Comparison of ENCODE assay signal across 9 cellular contexts in genomic region chr20:20549267-20549612, GRCh38.
DNase-seq lines count a peak whose midpoint lies in the region; ATAC-seq, FAIRE-seq and TF ChIP-seq lines count a peak whose summit lies in the region.
"Had no signal": no experiment of that assay in that cellular context is flagged by ENCODE, and none has a peak within 500 bp of the region (broad histone marks: within the 10 kb centered on the region; RNA-seq: fewer than 3 reads in every experiment).

No MANE protein-coding gene starts in this region.

- no peaks in the 10 kb centered on the region for H3K79me2 ChIP-seq in keratinocyte (ENCODE audit: control insufficient read depth, insufficient read depth, low read length)

- no peak overlapping the region for H3K27ac Mint-ChIP-seq in activated naive CD4-positive, alpha-beta T cell treated with anti-CD3 and anti-CD28 coated beads, Interleukin-2, amount 10 ng/mL, durations not matched to agents 7 days and 5 days
- H3K27ac Mint-ChIP-seq: activated CD4-positive, alpha-beta memory T cell treated with anti-CD3 and anti-CD28 coated beads, Interleukin-2, amount 10 ng/mL, durations not matched to agents 7 days and 5 days had no signal

- no peaks in the 10 kb centered on the region for H4K20me1 ChIP-seq in keratinocyte (ENCODE audit: control insufficient read depth, extremely low read depth, insufficient read depth, low read length)

- H3K9ac ChIP-seq in keratinocyte (ENCODE audit: control insufficient read depth, extremely low read depth, insufficient read depth, low read length) = peak overlapping the region; percentile 77

- H3K27me3 Mint-ChIP-seq in activated naive CD4-positive, alpha-beta T cell treated with anti-CD3 and anti-CD28 coated beads, Interleukin-2, amount 10 ng/mL, durations not matched to agents 7 days and 5 days = no peaks in the 10 kb centered on the region
- H3K27me3 Mint-ChIP-seq: activated CD4-positive, alpha-beta memory T cell treated with anti-CD3 and anti-CD28 coated beads, Interleukin-2, amount 10 ng/mL, durations not matched to agents 7 days and 5 days had no signal

- DNase-seq in DMS153 treated with DMSO at 0.1 percent for 48 hours (lab: John Stamatoyannopoulos, UW; ENCODE audit: unreplicated experiment) = peak; percentile 55
- DNase-seq in HT1080 (ENCODE audit: low read depth) = peak; percentile 5
- peak; percentile 59 for DNase-seq in RWPE1 (ENCODE audit: low spot score)
- DNase-seq in keratinocyte (ENCODE audit: low read depth, low spot score) = peak; percentile 96
- DNase-seq in activated naive CD4-positive, alpha-beta T cell treated with anti-CD3 and anti-CD28 coated beads, Interleukin-2, amount 10 ng/mL, durations not matched to agents 7 days and 5 days = no peak
- no peak for DNase-seq in SIG-M5 (lab: John Stamatoyannopoulos, UW)
- DNase-seq: activated CD4-positive, alpha-beta memory T cell treated with anti-CD3 and anti-CD28 coated beads, Interleukin-2, amount 10 ng/mL, durations not matched to agents 7 days and 5 days had no signal

- H2AFZ ChIP-seq in keratinocyte (ENCODE audit: control insufficient read depth, low read length) = no peak overlapping the region

- peaks cover 14% of the 10 kb centered on the region for H3K36me3 Mint-ChIP-seq in activated naive CD4-positive, alpha-beta T cell treated with anti-CD3 and anti-CD28 coated beads, Interleukin-2, amount 10 ng/mL, durations not matched to agents 7 days and 5 days

- H3K4me1 Mint-ChIP-seq in activated naive CD4-positive, alpha-beta T cell treated with anti-CD3 and anti-CD28 coated beads, Interleukin-2, amount 10 ng/mL, durations not matched to agents 7 days and 5 days = peaks cover 12% of the 10 kb centered on the region

- dilution Hi-C loops in keratinocyte (cut with MboI; ENCODE audit: extremely low pct_ligation_motif_present, low sequenced_read_pairs) = no loop called here

- TF ChIP-seq CTCF in RWPE1 (conservative IDR thresholded peaks at IDR 0.05; ENCODE audit: low read depth) = no peak
- TF ChIP-seq CTCF in keratinocyte (optimal IDR thresholded peaks at IDR 0.05 in 1 of 3, IDR thresholded peaks at IDR 0.05 in 1 of 3, conservative IDR thresholded peaks at IDR 0.05 in 1 of 3; ENCODE audit: extremely low read depth in 1 of 3, insufficient read depth in 2 of 3, low read length in 3 of 3) = no peak

- H3K4me3 ChIP-seq in keratinocyte (ENCODE audit: control insufficient read depth in 2 of 3, extremely low read depth in 1 of 3, insufficient read depth in 2 of 3, low read depth in 1 of 3, low read length in 3 of 3) = peak overlapping the region in 2 of 3 experiments; percentile 34 to 40

- ATAC-seq in HG03565 (IDR thresholded peaks at IDR 0.05; ENCODE audit: unreplicated experiment) (no peak), HG03442 (IDR thresholded peaks at IDR 0.05; ENCODE audit: unreplicated experiment) (no peak)

- POLR2A ChIA-PET in RWPE1 (lab: Yijun Ruan, JAX; ENCODE audit: low non-redundant PET) = no interaction called here

- FAIRE-seq in keratinocyte (lab: Jason Lieb, UNC) = peak; percentile 89

- no peaks in the 10 kb centered on the region for H3K9me1 ChIP-seq in keratinocyte (ENCODE audit: control insufficient read depth, extremely low read depth, insufficient read depth, low read length)

- no peaks in the 10 kb centered on the region for H3K27me3 ChIP-seq in keratinocyte (ENCODE audit: control insufficient read depth, extremely low read depth, insufficient read depth, low read length)

- CTCF ChIA-PET in RWPE1 (lab: Yijun Ruan, JAX) = interaction anchor here (0.5 kb wide), 1 partner anchor 36 kb away, joined by 3 read pairs; no protein-coding TSS in a partner anchor
- CTCF ChIA-PET in activated naive CD4-positive, alpha-beta T cell treated with anti-CD3 and anti-CD28 coated beads, Interleukin-2, amount 10 ng/mL, durations not matched to agents 7 days and 5 days (lab: Charles Lee) = no interaction called here

- no peak overlapping the region for H3K4me3 Mint-ChIP-seq in activated naive CD4-positive, alpha-beta T cell treated with anti-CD3 and anti-CD28 coated beads, Interleukin-2, amount 10 ng/mL, durations not matched to agents 7 days and 5 days
- H3K4me3 Mint-ChIP-seq: activated CD4-positive, alpha-beta memory T cell treated with anti-CD3 and anti-CD28 coated beads, Interleukin-2, amount 10 ng/mL, durations not matched to agents 7 days and 5 days had no signal

- H3K9me3 Mint-ChIP-seq in activated naive CD4-positive, alpha-beta T cell treated with anti-CD3 and anti-CD28 coated beads, Interleukin-2, amount 10 ng/mL, durations not matched to agents 7 days and 5 days = no peaks in the 10 kb centered on the region
- H3K9me3 Mint-ChIP-seq: activated CD4-positive, alpha-beta memory T cell treated with anti-CD3 and anti-CD28 coated beads, Interleukin-2, amount 10 ng/mL, durations not matched to agents 7 days and 5 days had no signal

- peak overlapping the region; percentile 71 for H3K4me2 ChIP-seq in keratinocyte (ENCODE audit: control insufficient read depth, extremely low read depth, insufficient read depth, low read depth, low read length)

- no peaks in the 10 kb centered on the region for H3K9me3 ChIP-seq in keratinocyte (ENCODE audit: control insufficient read depth, low read depth, low read length)

- H3K4me1 ChIP-seq in keratinocyte (ENCODE audit: control insufficient read depth, extremely low read depth, insufficient read depth, low read length) = peaks cover 40% of the 10 kb centered on the region

- H3K27ac ChIP-seq in RWPE1 = peak overlapping the region; percentile 60
- peak overlapping the region; percentile 90 for H3K27ac ChIP-seq in keratinocyte (ENCODE audit: control insufficient read depth, insufficient read depth, low read length)

- H3K36me3 ChIP-seq in keratinocyte (ENCODE audit: control insufficient read depth in 2 of 2, extremely low read depth in 1 of 2, insufficient read depth in 2 of 2, low read length in 2 of 2) = no peaks in the 10 kb centered on the region

Comparison
In these comparisons a context has a peak if more than half of its experiments do, and no peak if none do; other contexts are left out.
1. DNase-seq: peak in DMS153 treated with DMSO at 0.1 percent for 48 hours (single experiment), HT1080 (single experiment), RWPE1 (single experiment) and keratinocyte (single experiment); none in activated naive CD4-positive, alpha-beta T cell treated with anti-CD3 and anti-CD28 coated beads, Interleukin-2, amount 10 ng/mL, durations not matched to agents 7 days and 5 days (single experiment) and SIG-M5 (single experiment).